ENCODE assay signal across 9 cellular contexts in genomic region chr9:130940693-130941576, GRCh38. TPM values are rescaled to one million over a fixed set of nuclear protein-coding genes. Genes with fewer than 3 reads are reported as not detected.
A peak's percentile ranks its signal among the peaks of the same experiment; 100 is the strongest.
DNase-seq lines count a peak whose midpoint lies in the region; ATAC-seq and TF ChIP-seq lines count a peak whose summit lies in the region.
"Had no signal": no experiment of that assay in that cellular context is flagged by ENCODE, and none has a peak within 500 bp of the region (broad histone marks: within the 10 kb centered on the region; RNA-seq: fewer than 3 reads in every experiment).

No MANE protein-coding gene starts in this region.

- no peaks in the 10 kb centered on the region for H3K9me3 ChIP-seq in naive thymus-derived CD4-positive, alpha-beta T cell (ENCODE audit: control insufficient read depth in 2 of 3, low read length in 3 of 3)

- H3K4me1 ChIP-seq in naive thymus-derived CD4-positive, alpha-beta T cell (ENCODE audit: control insufficient read depth in 2 of 2, insufficient read depth in 2 of 2, low read length in 2 of 2), result no peaks in the 10 kb centered on the region

- H3K9me3 Mint-ChIP-seq in activated CD8-positive, alpha-beta memory T cell treated with anti-CD3 and anti-CD28 coated beads, Interleukin-2, amount 10 ng/mL, durations not matched to agents 7 days and 5 days (ENCODE audit: low read depth), result no peaks in the 10 kb centered on the region
- H3K9me3 Mint-ChIP-seq in naive thymus-derived CD4-positive, alpha-beta T cell, result peaks cover 0 to 6% (median 0%) of the 10 kb centered on the region in 11 donors
- no peaks in the 10 kb centered on the region for H3K9me3 Mint-ChIP-seq in stimulated activated naive B cell treated with anti-CD40 and anti-IgM and Interleukin-4, amounts not matched to agents 10 μg/mL and 1 μg/mL and 100 μg/mL, for 72 hours
- H3K9me3 Mint-ChIP-seq: stimulated activated naive CD8-positive, alpha-beta T cell treated with anti-CD3 and anti-CD28 coated beads, Interleukin-15, Interleukin-2, amounts not matched to agents 100 ng/mL and 50 ng/mL, for 24 hours had no signal

- H3K4me3 ChIP-seq in AG10803 (ENCODE audit: low read length) (no peak overlapping the region), epithelial cell of esophagus (ENCODE audit: low read length) (no peak overlapping the region)
- H3K4me3 ChIP-seq in naive thymus-derived CD4-positive, alpha-beta T cell (ENCODE audit: low read length), result no peak overlapping the region

- CTCF ChIA-PET in activated CD8-positive, alpha-beta memory T cell treated with anti-CD3 and anti-CD28 coated beads, Interleukin-2, amount 10 ng/mL, durations not matched to agents 7 days and 5 days (lab: Charles Lee), result interaction anchor here (0.6 to 0.9 kb wide), 2 partner anchors 74 to 75 kb away, joined by 3 read pairs; no protein-coding TSS in a partner anchor
- CTCF ChIA-PET in naive thymus-derived CD4-positive, alpha-beta T cell (lab: Charles Lee), result no interaction called here

- POLR2A ChIA-PET in naive thymus-derived CD4-positive, alpha-beta T cell (lab: Charles Lee), result no interaction called here

- peaks cover 10% of the 10 kb centered on the region for H3K4me1 Mint-ChIP-seq in activated CD8-positive, alpha-beta memory T cell treated with anti-CD3 and anti-CD28 coated beads, Interleukin-2, amount 10 ng/mL, durations not matched to agents 7 days and 5 days
- H3K4me1 Mint-ChIP-seq in naive thymus-derived CD4-positive, alpha-beta T cell, result peaks cover 0 to 15% (median 10%) of the 10 kb centered on the region in 7 donors
- peaks cover 21 to 32% of the 10 kb centered on the region in 2 donors for H3K4me1 Mint-ChIP-seq in stimulated activated naive B cell treated with anti-CD40 and anti-IgM and Interleukin-4, amounts not matched to agents 10 μg/mL and 1 μg/mL and 100 μg/mL, for 72 hours

- TF ChIP-seq CTCF in AG10803 (conservative IDR thresholded peaks at IDR 0.05; ENCODE audit: low read length) (peak; percentile 72), epithelial cell of esophagus (IDR thresholded peaks at IDR 0.05; ENCODE audit: insufficient read depth, low read depth, low read length, missing control alignments) (peak; percentile 87)

- no peak overlapping the region for H3K27ac ChIP-seq in naive thymus-derived CD4-positive, alpha-beta T cell (ENCODE audit: low read depth, low read length)

- peak; percentile 72 for ATAC-seq in GM21825 (IDR thresholded peaks at IDR 0.05; ENCODE audit: unreplicated experiment)
- ATAC-seq in activated CD8-positive, alpha-beta memory T cell treated with anti-CD3 and anti-CD28 coated beads, Interleukin-2, amount 10 ng/mL, durations not matched to agents 7 days and 5 days, result peak; percentile 75
- peak; percentile 83 for ATAC-seq in naive thymus-derived CD4-positive, alpha-beta T cell
- ATAC-seq in stimulated activated naive B cell treated with anti-CD40 and anti-IgM and Interleukin-4, amounts not matched to agents 10 μg/mL and 1 μg/mL and 100 μg/mL, for 72 hours (replicated peaks), result peak; percentile 80
- ATAC-seq in HG02981 (IDR thresholded peaks at IDR 0.05; ENCODE audit: unreplicated experiment), result no peak

- H3K36me3 ChIP-seq in naive thymus-derived CD4-positive, alpha-beta T cell (ENCODE audit: control insufficient read depth in 2 of 3, insufficient read depth in 3 of 3, low read length in 3 of 3), result no peaks in the 10 kb centered on the region

- no peak overlapping the region for H3K4me3 Mint-ChIP-seq in activated CD8-positive, alpha-beta memory T cell treated with anti-CD3 and anti-CD28 coated beads, Interleukin-2, amount 10 ng/mL, durations not matched to agents 7 days and 5 days
- peak overlapping the region in 8 of 10 donors; percentile 10 to 62 (median 52) for H3K4me3 Mint-ChIP-seq in naive thymus-derived CD4-positive, alpha-beta T cell
- H3K4me3 Mint-ChIP-seq in stimulated activated naive B cell treated with anti-CD40 and anti-IgM and Interleukin-4, amounts not matched to agents 10 μg/mL and 1 μg/mL and 100 μg/mL, for 72 hours, result peak overlapping the region; percentile 49 to 57
- H3K4me3 Mint-ChIP-seq: stimulated activated naive CD8-positive, alpha-beta T cell treated with anti-CD3 and anti-CD28 coated beads, Interleukin-15, Interleukin-2, amounts not matched to agents 100 ng/mL and 50 ng/mL, for 24 hours had no signal

- H3K27me3 Mint-ChIP-seq in activated CD8-positive, alpha-beta memory T cell treated with anti-CD3 and anti-CD28 coated beads, Interleukin-2, amount 10 ng/mL, durations not matched to agents 7 days and 5 days, result peaks cover 53% of the 10 kb centered on the region
- H3K27me3 Mint-ChIP-seq in naive thymus-derived CD4-positive, alpha-beta T cell, result peaks cover 34 to 71% (median 58%) of the 10 kb centered on the region in 5 donors
- peaks cover 59 to 78% of the 10 kb centered on the region in 2 donors for H3K27me3 Mint-ChIP-seq in stimulated activated naive B cell treated with anti-CD40 and anti-IgM and Interleukin-4, amounts not matched to agents 10 μg/mL and 1 μg/mL and 100 μg/mL, for 72 hours

- H3K27ac Mint-ChIP-seq in activated CD8-positive, alpha-beta memory T cell treated with anti-CD3 and anti-CD28 coated beads, Interleukin-2, amount 10 ng/mL, durations not matched to agents 7 days and 5 days, result no peak overlapping the region
- H3K27ac Mint-ChIP-seq in naive thymus-derived CD4-positive, alpha-beta T cell, result peak overlapping the region in 1 of 9 donors; percentile 52
- peak overlapping the region; percentile 52 for H3K27ac Mint-ChIP-seq in stimulated activated naive B cell treated with anti-CD40 and anti-IgM and Interleukin-4, amounts not matched to agents 10 μg/mL and 1 μg/mL and 100 μg/mL, for 72 hours
- H3K27ac Mint-ChIP-seq: stimulated activated naive CD8-positive, alpha-beta T cell treated with anti-CD3 and anti-CD28 coated beads, Interleukin-15, Interleukin-2, amounts not matched to agents 100 ng/mL and 50 ng/mL, for 24 hours had no signal

- H3K36me3 Mint-ChIP-seq in activated CD8-positive, alpha-beta memory T cell treated with anti-CD3 and anti-CD28 coated beads, Interleukin-2, amount 10 ng/mL, durations not matched to agents 7 days and 5 days, result no peaks in the 10 kb centered on the region
- no peaks in the 10 kb centered on the region for H3K36me3 Mint-ChIP-seq in naive thymus-derived CD4-positive, alpha-beta T cell
- H3K36me3 Mint-ChIP-seq in stimulated activated naive B cell treated with anti-CD40 and anti-IgM and Interleukin-4, amounts not matched to agents 10 μg/mL and 1 μg/mL and 100 μg/mL, for 72 hours, result peaks cover 0 to 4% of the 10 kb centered on the region in 2 donors

- H3K27me3 ChIP-seq in naive thymus-derived CD4-positive, alpha-beta T cell (ENCODE audit: control insufficient read depth in 2 of 2, insufficient read depth in 2 of 2, low read length in 2 of 2), result peaks cover 0 to 2% of the 10 kb centered on the region in 2 donors

- intact Hi-C loops in naive thymus-derived CD4-positive, alpha-beta T cell (cut with micrococcal nuclease), result loop anchor here (1.0 to 5.0 kb wide), 5 partner anchors 75 to 480 kb away; no protein-coding TSS in a partner anchor

- no peak for DNase-seq in AG10803 (ENCODE audit: low read depth)
- DNase-seq in NCI-H226, result peak; percentile 48
- peak; percentile 80 for DNase-seq in activated CD8-positive, alpha-beta memory T cell treated with anti-CD3 and anti-CD28 coated beads, Interleukin-2, amount 10 ng/mL, durations not matched to agents 7 days and 5 days
- peak; percentile 95 for DNase-seq in epithelial cell of esophagus (ENCODE audit: low read depth)
- peak; percentile 30 to 78 (median 56) for DNase-seq in naive thymus-derived CD4-positive, alpha-beta T cell
- peak; percentile 63 for DNase-seq in stimulated activated naive B cell treated with anti-CD40 and anti-IgM and Interleukin-4, amounts not matched to agents 10 μg/mL and 1 μg/mL and 100 μg/mL, for 72 hours

RNA-seq across cellular contexts. Expression of gene FIBCD1, which starts 1.9 kb away (rescaled TPM):
- total RNA-seq in activated CD8-positive, alpha-beta memory T cell treated with anti-CD3 and anti-CD28 coated beads, Interleukin-2, amount 10 ng/mL, durations not matched to agents 7 days and 5 days, result not detected
- total RNA-seq in naive thymus-derived CD4-positive, alpha-beta T cell, result not detected
- not detected for polyA plus RNA-seq in naive thymus-derived CD4-positive, alpha-beta T cell

RNA-seq across cellular contexts. Expression of gene QRFP, which starts 44.3 kb away (rescaled TPM):
- not detected for total RNA-seq in activated CD8-positive, alpha-beta memory T cell treated with anti-CD3 and anti-CD28 coated beads, Interleukin-2, amount 10 ng/mL, durations not matched to agents 7 days and 5 days
- total RNA-seq in naive thymus-derived CD4-positive, alpha-beta T cell, result not detected
- not detected for polyA plus RNA-seq in naive thymus-derived CD4-positive, alpha-beta T cell
